Comparison of ENCODE assay signal across 1 cellular context in the genomic region with DNA sequence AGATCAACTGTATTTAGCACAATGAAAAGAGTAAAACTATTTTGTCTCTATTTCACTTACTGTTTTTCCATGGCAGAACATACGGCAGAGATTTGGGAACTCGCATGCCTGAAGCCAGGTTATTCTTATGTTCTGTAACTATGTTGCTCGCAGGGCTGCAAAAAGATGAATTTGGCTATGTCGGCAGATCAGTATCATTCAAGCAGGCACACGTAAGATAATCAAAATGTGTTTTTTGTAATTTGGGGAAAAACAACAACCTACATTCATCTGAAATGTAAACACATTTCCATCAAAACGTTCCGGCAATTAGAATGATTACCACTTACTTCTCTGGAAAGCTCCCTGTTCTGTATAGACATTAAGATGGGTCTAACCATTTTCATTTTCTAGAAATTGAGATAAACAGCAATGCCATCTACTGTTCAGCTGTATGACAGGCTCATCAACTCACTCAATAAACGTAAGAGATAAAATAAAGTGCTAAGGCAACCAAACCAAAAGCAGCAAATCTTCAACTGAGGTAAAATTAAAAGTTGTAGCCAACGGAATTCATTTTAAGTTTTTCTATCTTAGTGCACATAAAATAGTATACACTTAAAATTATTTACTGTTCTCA.
TF ChIP-seq lines count a peak whose summit lies in the region.

No MANE protein-coding gene starts in this region.

TF ChIP-seq in HEK293, 187 proteins besides CTCF, POLR2A, EP300 and RAD21:
- TF ChIP-seq, protein P1, sequence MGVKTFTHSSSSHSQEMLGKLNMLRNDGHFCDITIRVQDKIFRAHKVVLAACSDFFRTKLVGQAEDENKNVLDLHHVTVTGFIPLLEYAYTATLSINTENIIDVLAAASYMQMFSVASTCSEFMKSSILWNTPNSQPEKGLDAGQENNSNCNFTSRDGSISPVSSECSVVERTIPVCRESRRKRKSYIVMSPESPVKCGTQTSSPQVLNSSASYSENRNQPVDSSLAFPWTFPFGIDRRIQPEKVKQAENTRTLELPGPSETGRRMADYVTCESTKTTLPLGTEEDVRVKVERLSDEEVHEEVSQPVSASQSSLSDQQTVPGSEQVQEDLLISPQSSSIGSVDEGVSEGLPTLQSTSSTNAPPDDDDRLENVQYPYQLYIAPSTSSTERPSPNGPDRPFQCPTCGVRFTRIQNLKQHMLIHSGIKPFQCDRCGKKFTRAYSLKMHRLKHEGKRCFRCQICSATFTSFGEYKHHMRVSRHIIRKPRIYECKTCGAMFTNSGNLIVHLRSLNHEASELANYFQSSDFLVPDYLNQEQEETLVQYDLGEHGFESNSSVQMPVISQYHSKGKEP (tag by site-specific recombination; IDR thresholded peaks at IDR 0.05), result no peak
- TF ChIP-seq ZNF785 (tag by site-specific recombination; IDR thresholded peaks at IDR 0.05), result no peak
- no peak for TF ChIP-seq ZNF354C (tag by site-specific recombination; IDR thresholded peaks at IDR 0.05; ENCODE audit: borderline replicate concordance, low read depth)
- TF ChIP-seq ZNF747 (tag by site-specific recombination; IDR thresholded peaks at IDR 0.05), result no peak
- no peak for TF ChIP-seq SP3 (tag by site-specific recombination; IDR thresholded peaks at IDR 0.05)
- no peak for TF ChIP-seq KLF1 (tag by site-specific recombination; IDR thresholded peaks at IDR 0.05)
- TF ChIP-seq, protein P2, sequence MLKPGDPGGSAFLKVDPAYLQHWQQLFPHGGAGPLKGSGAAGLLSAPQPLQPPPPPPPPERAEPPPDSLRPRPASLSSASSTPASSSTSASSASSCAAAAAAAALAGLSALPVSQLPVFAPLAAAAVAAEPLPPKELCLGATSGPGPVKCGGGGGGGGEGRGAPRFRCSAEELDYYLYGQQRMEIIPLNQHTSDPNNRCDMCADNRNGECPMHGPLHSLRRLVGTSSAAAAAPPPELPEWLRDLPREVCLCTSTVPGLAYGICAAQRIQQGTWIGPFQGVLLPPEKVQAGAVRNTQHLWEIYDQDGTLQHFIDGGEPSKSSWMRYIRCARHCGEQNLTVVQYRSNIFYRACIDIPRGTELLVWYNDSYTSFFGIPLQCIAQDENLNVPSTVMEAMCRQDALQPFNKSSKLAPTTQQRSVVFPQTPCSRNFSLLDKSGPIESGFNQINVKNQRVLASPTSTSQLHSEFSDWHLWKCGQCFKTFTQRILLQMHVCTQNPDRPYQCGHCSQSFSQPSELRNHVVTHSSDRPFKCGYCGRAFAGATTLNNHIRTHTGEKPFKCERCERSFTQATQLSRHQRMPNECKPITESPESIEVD (tag by site-specific recombination; IDR thresholded peaks at IDR 0.05), result peak; percentile 32; the same call in 1 of the 2 replicates
- TF ChIP-seq ZBTB48 (tag by site-specific recombination; IDR thresholded peaks at IDR 0.05), result no peak
- TF ChIP-seq ZNF16 (tag by site-specific recombination; IDR thresholded peaks at IDR 0.05; ENCODE audit: low read depth), result no peak
- no peak for TF ChIP-seq ZNF426 (tag by site-specific recombination; IDR thresholded peaks at IDR 0.05)
- no peak for TF ChIP-seq ZNF10 (tag by site-specific recombination; IDR thresholded peaks at IDR 0.05)
- peak; percentile 44 for TF ChIP-seq ZNF654 (tag by site-specific recombination; IDR thresholded peaks at IDR 0.05; ENCODE audit: low read depth)
- TF ChIP-seq ZNF626 (tag by site-specific recombination; IDR thresholded peaks at IDR 0.05), result no peak
- TF ChIP-seq SETDB1 (IDR thresholded peaks at IDR 0.05; ENCODE audit: insufficient read length, low read length), result no peak
- TF ChIP-seq MZF1 (tag by site-specific recombination; IDR thresholded peaks at IDR 0.05; ENCODE audit: borderline replicate concordance), result no peak
- TF ChIP-seq ZNF501 (tag by site-specific recombination; IDR thresholded peaks at IDR 0.05), result no peak
- no peak for TF ChIP-seq BCL11A (tag by site-specific recombination; IDR thresholded peaks at IDR 0.05; ENCODE audit: low read depth)
- TF ChIP-seq, protein P3, sequence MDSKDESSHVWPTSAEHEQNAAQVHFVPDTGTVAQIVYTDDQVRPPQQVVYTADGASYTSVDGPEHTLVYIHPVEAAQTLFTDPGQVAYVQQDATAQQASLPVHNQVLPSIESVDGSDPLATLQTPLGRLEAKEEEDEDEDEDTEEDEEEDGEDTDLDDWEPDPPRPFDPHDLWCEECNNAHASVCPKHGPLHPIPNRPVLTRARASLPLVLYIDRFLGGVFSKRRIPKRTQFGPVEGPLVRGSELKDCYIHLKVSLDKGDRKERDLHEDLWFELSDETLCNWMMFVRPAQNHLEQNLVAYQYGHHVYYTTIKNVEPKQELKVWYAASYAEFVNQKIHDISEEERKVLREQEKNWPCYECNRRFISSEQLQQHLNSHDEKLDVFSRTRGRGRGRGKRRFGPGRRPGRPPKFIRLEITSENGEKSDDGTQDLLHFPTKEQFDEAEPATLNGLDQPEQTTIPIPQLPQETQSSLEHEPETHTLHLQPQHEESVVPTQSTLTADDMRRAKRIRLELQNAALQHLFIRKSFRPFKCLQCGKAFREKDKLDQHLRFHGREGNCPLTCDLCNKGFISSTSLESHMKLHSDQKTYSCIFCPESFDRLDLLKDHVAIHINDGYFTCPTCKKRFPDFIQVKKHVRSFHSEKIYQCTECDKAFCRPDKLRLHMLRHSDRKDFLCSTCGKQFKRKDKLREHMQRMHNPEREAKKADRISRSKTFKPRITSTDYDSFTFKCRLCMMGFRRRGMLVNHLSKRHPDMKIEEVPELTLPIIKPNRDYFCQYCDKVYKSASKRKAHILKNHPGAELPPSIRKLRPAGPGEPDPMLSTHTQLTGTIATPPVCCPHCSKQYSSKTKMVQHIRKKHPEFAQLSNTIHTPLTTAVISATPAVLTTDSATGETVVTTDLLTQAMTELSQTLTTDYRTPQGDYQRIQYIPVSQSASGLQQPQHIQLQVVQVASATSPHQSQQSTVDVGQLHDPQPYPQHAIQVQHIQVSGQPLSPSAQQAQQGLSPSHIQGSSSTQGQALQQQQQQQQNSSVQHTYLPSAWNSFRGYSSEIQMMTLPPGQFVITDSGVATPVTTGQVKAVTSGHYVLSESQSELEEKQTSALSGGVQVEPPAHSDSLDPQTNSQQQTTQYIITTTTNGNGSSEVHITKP (tag by site-specific recombination; IDR thresholded peaks at IDR 0.05), result 0 out of 2 replicates have a peak, but pooled peaks have one; percentile 35
- no peak for TF ChIP-seq ZNF792 (tag by site-specific recombination; IDR thresholded peaks at IDR 0.05)
- no peak for TF ChIP-seq ZFHX2 (tag by site-specific recombination; conservative IDR thresholded peaks at IDR 0.05)
- TF ChIP-seq ZNF404 (tag by site-specific recombination; IDR thresholded peaks at IDR 0.05), result no peak
- TF ChIP-seq ZNF560 (tag by site-specific recombination; IDR thresholded peaks at IDR 0.05; ENCODE audit: borderline replicate concordance), result no peak
